8 cellular contexts compared by ENCODE assay signal in genomic region chrX:137052641-137053235, GRCh38. TPM values are rescaled to one million over a fixed set of nuclear protein-coding genes. Genes with fewer than 3 reads are reported as not detected.
DNase-seq lines count a peak whose midpoint lies in the region; ATAC-seq and TF ChIP-seq lines count a peak whose summit lies in the region.

No MANE protein-coding gene starts in this region.

- H3K9me3 Mint-ChIP-seq in activated CD8-positive, alpha-beta memory T cell treated with anti-CD3 and anti-CD28 coated beads, Interleukin-2, amount 10 ng/mL, durations not matched to agents 7 days and 5 days (ENCODE audit: low read depth) = no peaks in the 10 kb centered on the region
- no peaks in the 10 kb centered on the region for H3K9me3 Mint-ChIP-seq in glutamatergic neuron (ENCODE audit: unreplicated experiment)

- ATAC-seq in activated CD4-positive, CD25-positive, alpha-beta regulatory T cell treated with anti-CD3 and anti-CD28 coated beads, Interleukin-2, amount 50 U/mL, for 24 hours = peak; percentile 9 to 32
- peak; percentile 20 for ATAC-seq in HG03378 (IDR thresholded peaks at IDR 0.05; ENCODE audit: unreplicated experiment)
- peak; percentile 21 for ATAC-seq in activated CD8-positive, alpha-beta memory T cell treated with anti-CD3 and anti-CD28 coated beads, Interleukin-2, amount 10 ng/mL, durations not matched to agents 7 days and 5 days

- DNase-seq in activated CD4-positive, CD25-positive, alpha-beta regulatory T cell (lab: John Stamatoyannopoulos, UW) = no peak
- DNase-seq in activated CD8-positive, alpha-beta memory T cell treated with anti-CD3 and anti-CD28 coated beads, Interleukin-2, amount 10 ng/mL, durations not matched to agents 7 days and 5 days = peak; percentile 41
- peak; percentile 18 for DNase-seq in glutamatergic neuron
- DNase-seq in stimulated activated CD4-positive, alpha-beta T cell treated with anti-CD3 and anti-CD28 coated beads, Interleukin-12 subunit alpha, Interleukin-12 subunit beta, amount 100 ng/mL, for 4 hours = peak; percentile 21
- DNase-seq in dermis blood vessel endothelial cell = no peak
- DNase-seq in COLO829 (ENCODE audit: low spot score) = no peak

- peak overlapping the region; percentile 78 for H3K4me3 Mint-ChIP-seq in activated CD8-positive, alpha-beta memory T cell treated with anti-CD3 and anti-CD28 coated beads, Interleukin-2, amount 10 ng/mL, durations not matched to agents 7 days and 5 days
- peak overlapping the region; percentile 89 for H3K4me3 Mint-ChIP-seq in glutamatergic neuron (ENCODE audit: unreplicated experiment)

- TF ChIP-seq CTCF in glutamatergic neuron (IDR thresholded peaks at IDR 0.05; ENCODE audit: partially characterized antibody, unreplicated experiment) = no peak

- peak overlapping the region; percentile 54 for H3K27ac Mint-ChIP-seq in activated CD8-positive, alpha-beta memory T cell treated with anti-CD3 and anti-CD28 coated beads, Interleukin-2, amount 10 ng/mL, durations not matched to agents 7 days and 5 days
- H3K27ac Mint-ChIP-seq in glutamatergic neuron (ENCODE audit: unreplicated experiment) = no peak overlapping the region

- H3K27me3 Mint-ChIP-seq in activated CD8-positive, alpha-beta memory T cell treated with anti-CD3 and anti-CD28 coated beads, Interleukin-2, amount 10 ng/mL, durations not matched to agents 7 days and 5 days = peaks cover 40% of the 10 kb centered on the region
- peaks cover 4% of the 10 kb centered on the region for H3K27me3 Mint-ChIP-seq in glutamatergic neuron (ENCODE audit: unreplicated experiment)

- H3K36me3 Mint-ChIP-seq in activated CD8-positive, alpha-beta memory T cell treated with anti-CD3 and anti-CD28 coated beads, Interleukin-2, amount 10 ng/mL, durations not matched to agents 7 days and 5 days = no peaks in the 10 kb centered on the region
- no peaks in the 10 kb centered on the region for H3K36me3 Mint-ChIP-seq in glutamatergic neuron (ENCODE audit: unreplicated experiment)

- H3K4me1 Mint-ChIP-seq in activated CD8-positive, alpha-beta memory T cell treated with anti-CD3 and anti-CD28 coated beads, Interleukin-2, amount 10 ng/mL, durations not matched to agents 7 days and 5 days = peaks cover 13% of the 10 kb centered on the region
- no peaks in the 10 kb centered on the region for H3K4me1 Mint-ChIP-seq in glutamatergic neuron (ENCODE audit: low read depth, unreplicated experiment)

- CTCF ChIA-PET in activated CD8-positive, alpha-beta memory T cell treated with anti-CD3 and anti-CD28 coated beads, Interleukin-2, amount 10 ng/mL, durations not matched to agents 7 days and 5 days (lab: Charles Lee) = interaction anchor here (0.6 to 2.1 kb wide), 19 partner anchors 9 to 344 kb away, joined by 3 to 10 read pairs (median 4); partner anchors contain the start of gene GPR101

RNA-seq across cellular contexts. Expression of gene GPR101, which starts 18.9 kb away (rescaled TPM):
- not detected for total RNA-seq in activated CD8-positive, alpha-beta memory T cell treated with anti-CD3 and anti-CD28 coated beads, Interleukin-2, amount 10 ng/mL, durations not matched to agents 7 days and 5 days
- not detected for total RNA-seq in glutamatergic neuron (ENCODE audit: unreplicated experiment)
- total RNA-seq in dermis blood vessel endothelial cell = not detected in 2 replicates

Comparison
In these comparisons a context has a peak if more than half of its experiments do, and no peak if none do; other contexts are left out.
1. DNase-seq: peak in activated CD8-positive, alpha-beta memory T cell treated with anti-CD3 and anti-CD28 coated beads, Interleukin-2, amount 10 ng/mL, durations not matched to agents 7 days and 5 days (single experiment), glutamatergic neuron (single experiment) and stimulated activated CD4-positive, alpha-beta T cell treated with anti-CD3 and anti-CD28 coated beads, Interleukin-12 subunit alpha, Interleukin-12 subunit beta, amount 100 ng/mL, for 4 hours (single experiment); none in activated CD4-positive, CD25-positive, alpha-beta regulatory T cell (0 of 4), dermis blood vessel endothelial cell (single experiment) and COLO829 (single experiment).
2. Peak in every context shown above with its lines, with median percentiles within 50 percentile points of each other: ATAC-seq.